In genomic region chr2:227703280-227703732, GRCh38 we compare ENCODE assay signal across 1 cellular context.
TF ChIP-seq lines count a peak whose summit lies in the region.

No MANE protein-coding gene starts in this region.

TF ChIP-seq in HEK293, 187 proteins besides CTCF, POLR2A, EP300 and RAD21 (continued from another document):
- no peak for TF ChIP-seq ZNF518A (tag by site-specific recombination; conservative IDR thresholded peaks at IDR 0.05; ENCODE audit: low read depth)
- no peak for TF ChIP-seq ZNF645 (tag by site-specific recombination; IDR thresholded peaks at IDR 0.05)
